In genomic region chr11:100670140-100670539, GRCh38 we compare ENCODE assay signal across 1 cellular context.
TF ChIP-seq lines count a peak whose summit lies in the region.

No MANE protein-coding gene starts in this region.

TF ChIP-seq in GM23338, 12 proteins besides CTCF, POLR2A, EP300 and RAD21 (continued from another document):
- TF ChIP-seq ZNF462 (CRISPR knock-in tag; IDR thresholded peaks at IDR 0.05) (no peak), NANOG (IDR thresholded peaks at IDR 0.05; ENCODE audit: borderline replicate concordance) (no peak), ZNF114 (CRISPR knock-in tag; IDR thresholded peaks at IDR 0.05) (no peak), JUNB (IDR thresholded peaks at IDR 0.05; ENCODE audit: unreplicated experiment) (no peak), POLR2AphosphoS5 (IDR thresholded peaks at IDR 0.05; ENCODE audit: low read depth) (no peak), STAT1 (IDR thresholded peaks at IDR 0.05; ENCODE audit: unreplicated experiment) (no peak), REST (IDR thresholded peaks at IDR 0.05; ENCODE audit: unreplicated experiment) (no peak), CREB1 (CRISPR knock-in tag; IDR thresholded peaks at IDR 0.05; ENCODE audit: low read depth) (no peak), EZH2 (IDR thresholded peaks at IDR 0.05; ENCODE audit: low read depth, unreplicated experiment) (no peak), EZH2phosphoT487 (IDR thresholded peaks at IDR 0.05; ENCODE audit: unreplicated experiment) (no peak), ZNF331 (CRISPR knock-in tag; IDR thresholded peaks at IDR 0.05; ENCODE audit: low read depth) (no peak)
TF ChIP-seq in GM23338: peak in this region for 0.
